29 cellular contexts compared by ENCODE assay signal in the genomic region with DNA sequence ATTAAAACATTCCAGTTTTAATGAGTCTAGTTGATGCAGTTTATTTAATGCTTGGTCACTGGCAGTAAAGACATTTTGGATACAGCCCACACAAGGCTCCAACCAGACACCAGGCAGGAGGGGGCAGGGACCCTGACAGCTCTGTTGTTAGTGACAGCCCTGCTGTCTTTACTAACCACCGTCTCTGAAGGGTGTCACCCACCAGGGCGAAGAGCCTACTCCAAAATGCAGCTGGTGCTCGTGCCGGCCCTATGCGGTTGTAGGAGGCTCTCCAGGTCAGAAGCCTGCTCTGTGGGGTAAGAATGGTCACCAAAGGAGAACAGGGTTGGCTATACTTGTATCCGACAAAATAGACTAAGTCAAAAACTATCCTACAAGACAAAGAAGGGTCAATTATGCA.
"Had no signal": no experiment of that assay in that cellular context is flagged by ENCODE, and none has a peak within 500 bp of the region (broad histone marks: within the 10 kb centered on the region; RNA-seq: fewer than 3 reads in every experiment).

No MANE protein-coding gene starts in this region.

- H3K9me3 ChIP-seq: esophagus squamous epithelium, heart right ventricle, right lobe of liver, tibial nerve had no signal

- H3K4me3 ChIP-seq: esophagus squamous epithelium, heart right ventricle, lung, mucosa of descending colon, right lobe of liver, tibial nerve had no signal

- H3K27ac ChIP-seq: brain microvascular endothelial cell, epithelial cell of prostate, esophagus squamous epithelium, heart right ventricle, right lobe of liver, tibial nerve, WERI-Rb-1 had no signal

- H3K27ac Mint-ChIP-seq: activated naive CD4-positive, alpha-beta T cell treated with anti-CD3 and anti-CD28 coated beads for 36 hours; stimulated activated naive B cell treated with anti-CD40 and anti-IgM and Interleukin-4, amounts not matched to agents 10 μg/mL and 1 μg/mL and 100 μg/mL, for 72 hours; T-helper 1 cell treated with Interleukin-12 subunit alpha and Interleukin-12 subunit beta and Interleukin-4 antibody, amounts not matched to agents 30 μg/mL and 1 μg/mL, for 36 hours had no signal

- H3K4me1 Mint-ChIP-seq: stimulated activated naive B cell treated with anti-CD40 and anti-IgM and Interleukin-4, amounts not matched to agents 10 μg/mL and 1 μg/mL and 100 μg/mL, for 72 hours had no signal

- H3K9me3 Mint-ChIP-seq: activated naive CD4-positive, alpha-beta T cell treated with anti-CD3 and anti-CD28 coated beads for 36 hours; stimulated activated naive B cell treated with anti-CD40 and anti-IgM and Interleukin-4, amounts not matched to agents 10 μg/mL and 1 μg/mL and 100 μg/mL, for 72 hours; T-helper 1 cell treated with Interleukin-12 subunit alpha and Interleukin-12 subunit beta and Interleukin-4 antibody, amounts not matched to agents 30 μg/mL and 1 μg/mL, for 36 hours had no signal

- H3K36me3 Mint-ChIP-seq: stimulated activated naive B cell treated with anti-CD40 and anti-IgM and Interleukin-4, amounts not matched to agents 10 μg/mL and 1 μg/mL and 100 μg/mL, for 72 hours had no signal

- H3K27me3 ChIP-seq: brain microvascular endothelial cell, esophagus squamous epithelium, heart right ventricle, right lobe of liver, tibial nerve had no signal

- ATAC-seq: activated CD4-positive, CD25-positive, alpha-beta regulatory T cell treated with anti-CD3 and anti-CD28 coated beads, Interleukin-2, amount 50 U/mL, for 24 hours; heart right ventricle; left lobe of liver; mucosa of descending colon; right lobe of liver; stimulated activated naive B cell treated with anti-CD40 and anti-IgM and Interleukin-4, amounts not matched to agents 10 μg/mL and 1 μg/mL and 100 μg/mL, for 72 hours had no signal

- H3K4me3 Mint-ChIP-seq: activated naive CD4-positive, alpha-beta T cell treated with anti-CD3 and anti-CD28 coated beads for 36 hours; stimulated activated naive B cell treated with anti-CD40 and anti-IgM and Interleukin-4, amounts not matched to agents 10 μg/mL and 1 μg/mL and 100 μg/mL, for 72 hours; T-helper 1 cell treated with Interleukin-12 subunit alpha and Interleukin-12 subunit beta and Interleukin-4 antibody, amounts not matched to agents 30 μg/mL and 1 μg/mL, for 36 hours had no signal

- H3K36me3 ChIP-seq: brain microvascular endothelial cell, esophagus squamous epithelium, heart right ventricle, right lobe of liver, WERI-Rb-1 had no signal

- H3K4me1 ChIP-seq: esophagus squamous epithelium, right lobe of liver had no signal

- DNase-seq: activated CD4-positive, alpha-beta T cell treated with anti-CD3 and anti-CD28 coated beads for 48 hours; activated CD4-positive, alpha-beta T cell treated with anti-CD3 and anti-CD28 coated beads, Interleukin-2, amount 50 U/mL, for 48 hours; activated effector memory CD4-positive, alpha-beta T cell treated with anti-CD3 and anti-CD28 coated beads, Interleukin-2, amount 50 U/mL, for 16 hours; activated naive CD4-positive, alpha-beta T cell treated with anti-CD3 and anti-CD28 coated beads for 36 hours; amniotic stem cell; brain microvascular endothelial cell; caudate nucleus; dermis blood vessel endothelial cell; effector CD8-positive, alpha-beta T cell; esophagus squamous epithelium; foreskin melanocyte; heart right ventricle; kidney glomerular epithelial cell; mucosa of descending colon; occipital lobe; small intestine; stimulated activated CD4-positive, alpha-beta T cell treated with anti-CD3 and anti-CD28 coated beads, Interleukin-15, amount 100 ng/mL, for 24 hours; stimulated activated CD4-positive, alpha-beta T cell treated with anti-CD3 and anti-CD28 coated beads, Interleukin-2, amount 100 ng/mL, for 24 hours; stimulated activated naive B cell treated with anti-CD40 and anti-IgM and Interleukin-4, amounts not matched to agents 10 μg/mL and 1 μg/mL and 100 μg/mL, for 72 hours; SW 1271; T-helper 9 cell; WERI-Rb-1 had no signal
